In the genomic region with DNA sequence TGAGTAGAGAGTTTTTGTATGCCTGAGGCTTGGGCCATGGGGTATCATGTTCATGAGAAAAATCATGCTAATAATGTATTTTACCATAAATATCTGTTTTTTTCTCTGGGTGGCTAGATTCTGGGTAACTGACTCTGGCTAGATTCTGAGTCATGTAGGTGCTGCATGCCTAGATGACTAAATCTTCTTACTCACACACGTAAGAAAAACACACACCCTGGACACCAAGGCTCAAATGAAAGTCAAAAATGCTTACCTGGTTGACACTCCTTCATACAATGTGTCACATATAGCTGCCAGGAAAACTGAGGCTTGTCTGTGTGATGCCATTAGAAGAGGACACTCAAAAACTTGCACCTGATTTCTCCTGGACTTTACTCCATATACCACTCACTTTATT, we compare ENCODE assay signal across 27 cellular contexts.
DNase-seq lines count a peak whose midpoint lies in the region; ATAC-seq and TF ChIP-seq lines count a peak whose summit lies in the region.
"Had no signal": no experiment of that assay in that cellular context is flagged by ENCODE, and none has a peak within 500 bp of the region (broad histone marks: within the 10 kb centered on the region; RNA-seq: fewer than 3 reads in every experiment).

No MANE protein-coding gene starts in this region.

- peaks cover 18% of the 10 kb centered on the region for H3K9me3 Mint-ChIP-seq in HFFc6

- ATAC-seq in RWPE2 (ENCODE audit: low read depth) (peak; percentile 97), HG03442 (IDR thresholded peaks at IDR 0.05; ENCODE audit: unreplicated experiment) (no peak), upper lobe of right lung (no peak)
- ATAC-seq: left ventricle myocardium superior had no signal

- DNase-seq in HFFc6 (peak; percentile 35), RWPE2 (ENCODE audit: low spot score) (no peak), fibroblast of pulmonary artery (ENCODE audit: low read depth) (peak; percentile 1), skeletal muscle cell (ENCODE audit: low read depth) (peak; percentile 11), NCI-H128 (lab: John Stamatoyannopoulos, UW; ENCODE audit: unreplicated experiment) (no peak), DMS 273 treated with DMSO at 0.1 percent for 48 hours (lab: John Stamatoyannopoulos, UW) (no peak), upper lobe of right lung (no peak)
- DNase-seq: ACHN; activated CD4-positive, alpha-beta T cell treated with anti-CD3 and anti-CD28 coated beads, Interleukin-2, amount 50 U/mL, for 48 hours; activated CD4-positive, CD25-positive, alpha-beta regulatory T cell; activated naive CD4-positive, alpha-beta T cell treated with Interleukin-2 at 50 U/mL for 16 hours; BE2C; colonic mucosa; esophagus squamous epithelium; hypothalamus; immature natural killer cell; left ventricle myocardium superior; NCI-H1694 treated with DMSO at 0.1 percent for 48 hours; NCI-H2171 treated with DMSO at 0.1 percent for 48 hours; NCI-H526 treated with DMSO at 0.1 percent for 48 hours; Peyer's patch; small intestine; T-helper 1 cell; transverse colon had no signal

- H3K27me3 Mint-ChIP-seq in HFFc6 (ENCODE audit: insufficient read depth): no peaks in the 10 kb centered on the region

- H3K4me1 ChIP-seq in RWPE2 (ENCODE audit: insufficient read depth, poor library complexity, severe bottlenecking) (peaks cover 18% of the 10 kb centered on the region), upper lobe of right lung (no peaks in the 10 kb centered on the region)
- H3K4me1 ChIP-seq: BE2C, colonic mucosa, Peyer's patch, SJSA1, transverse colon had no signal

- H3K27ac ChIP-seq in RWPE2 (ENCODE audit: poor library complexity, severe bottlenecking) (peak overlapping the region; percentile 8), upper lobe of right lung (no peak overlapping the region)
- H3K27ac ChIP-seq: colonic mucosa, neutrophil, Peyer's patch, SJSA1, transverse colon had no signal

- TF ChIP-seq CTCF in HFFc6 (IDR thresholded peaks at IDR 0.05): no peak
- no peak for TF ChIP-seq CTCF in RWPE2 (IDR thresholded peaks at IDR 0.05; ENCODE audit: poor library complexity, severe bottlenecking)
- no peak for TF ChIP-seq CTCF in fibroblast of pulmonary artery (IDR thresholded peaks at IDR 0.05; ENCODE audit: low read length, missing control alignments)
- no peak for TF ChIP-seq CTCF in upper lobe of right lung (IDR thresholded peaks at IDR 0.05)

- no peak overlapping the region for H3K4me3 Mint-ChIP-seq in HFFc6
- H3K4me3 Mint-ChIP-seq: immature natural killer cell had no signal

- H3K4me3 ChIP-seq in RWPE2 (ENCODE audit: severe bottlenecking): no peak overlapping the region
- no peak overlapping the region for H3K4me3 ChIP-seq in fibroblast of pulmonary artery (replicated peaks; ENCODE audit: low read depth, low read length)
- H3K4me3 ChIP-seq in skeletal muscle cell (ENCODE audit: low read depth, low read length): no peak overlapping the region
- no peak overlapping the region for H3K4me3 ChIP-seq in upper lobe of right lung
- H3K4me3 ChIP-seq: colonic mucosa, esophagus squamous epithelium, Peyer's patch, SJSA1, transverse colon had no signal

- no peaks in the 10 kb centered on the region for H3K9me3 ChIP-seq in RWPE2 (ENCODE audit: severe bottlenecking)
- H3K9me3 ChIP-seq in upper lobe of right lung: no peaks in the 10 kb centered on the region
- H3K9me3 ChIP-seq: BE2C, colonic mucosa, neutrophil, Peyer's patch, transverse colon had no signal

- intact Hi-C loops in upper lobe of right lung (cut with DNase I): no loop called here

- peak overlapping the region; percentile 40 for H3K27ac Mint-ChIP-seq in HFFc6
- H3K27ac Mint-ChIP-seq: immature natural killer cell had no signal

- peaks cover 32% of the 10 kb centered on the region for H3K4me1 Mint-ChIP-seq in HFFc6 (ENCODE audit: low read depth)
- H3K4me1 Mint-ChIP-seq: immature natural killer cell had no signal

- H3K36me3 ChIP-seq in RWPE2 (ENCODE audit: low read depth) (no peaks in the 10 kb centered on the region), upper lobe of right lung (no peaks in the 10 kb centered on the region)
- H3K36me3 ChIP-seq: BE2C, colonic mucosa, esophagus squamous epithelium, neutrophil, Peyer's patch, SJSA1, transverse colon had no signal

- H3K27me3 ChIP-seq in RWPE2 (ENCODE audit: insufficient read depth, poor library complexity, severe bottlenecking) (no peaks in the 10 kb centered on the region), upper lobe of right lung (no peaks in the 10 kb centered on the region)
- H3K27me3 ChIP-seq: BE2C, colonic mucosa, esophagus squamous epithelium, neutrophil, Peyer's patch, SJSA1, transverse colon had no signal

- H3K36me3 Mint-ChIP-seq in HFFc6 (ENCODE audit: low read depth): peaks cover 20% of the 10 kb centered on the region
- H3K36me3 Mint-ChIP-seq: immature natural killer cell had no signal

Comparison
In these comparisons a context has a peak if more than half of its experiments do, and no peak if none do; other contexts are left out.
1. DNase-seq: peak in HFFc6 (single experiment), fibroblast of pulmonary artery (single experiment) and skeletal muscle cell (single experiment); none in RWPE2 (single experiment), NCI-H128 (single experiment), DMS 273 treated with DMSO at 0.1 percent for 48 hours (single experiment) and upper lobe of right lung (single experiment).